Comparison of ENCODE assay signal across 9 cellular contexts in the genomic region with DNA sequence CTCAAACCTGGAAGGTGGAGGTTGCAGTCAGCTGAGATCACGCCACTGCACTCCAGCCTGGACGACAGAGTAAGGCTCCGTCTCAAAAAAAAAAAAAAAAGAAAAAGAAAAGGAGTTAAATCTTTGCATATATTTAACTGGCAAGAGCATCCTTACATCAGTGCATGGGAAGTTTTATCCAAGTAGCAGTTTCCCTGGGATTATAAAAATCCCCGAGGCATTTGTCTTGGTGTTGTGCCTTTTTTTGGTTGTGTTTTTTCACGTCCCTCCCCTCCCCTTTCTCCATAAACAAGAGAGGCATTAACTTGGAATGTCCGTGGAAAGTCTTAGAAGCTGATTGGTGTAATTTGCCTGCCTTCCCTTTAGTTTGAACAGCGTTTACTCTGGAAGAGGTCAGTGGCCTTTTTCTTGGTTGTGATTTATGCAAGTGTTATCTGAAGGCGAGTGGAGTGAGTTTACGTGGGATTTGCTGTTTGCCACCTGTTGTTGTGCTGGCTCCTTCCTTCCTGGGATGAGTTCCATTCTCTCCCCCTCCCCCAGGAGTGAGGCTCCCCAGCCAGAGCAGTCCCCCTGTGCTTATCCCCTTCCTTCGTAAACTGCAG. TPM values are rescaled to one million over a fixed set of nuclear protein-coding genes. Genes with fewer than 3 reads are reported as not detected.
DNase-seq lines count a peak whose midpoint lies in the region; ATAC-seq and TF ChIP-seq lines count a peak whose summit lies in the region.
"Had no signal": no experiment of that assay in that cellular context is flagged by ENCODE, and none has a peak within 500 bp of the region (broad histone marks: within the 10 kb centered on the region; RNA-seq: fewer than 3 reads in every experiment).

No MANE protein-coding gene starts in this region.

- H3K9me3 Mint-ChIP-seq in neural progenitor cell, result no peaks in the 10 kb centered on the region

- H3K4me3 Mint-ChIP-seq in neural progenitor cell, result peak overlapping the region; percentile 25

- peak overlapping the region; percentile 83 for H3K27ac Mint-ChIP-seq in neural progenitor cell

- peaks cover 15% of the 10 kb centered on the region for H3K36me3 Mint-ChIP-seq in neural progenitor cell

- H3K4me1 Mint-ChIP-seq in neural progenitor cell, result peaks cover 67% of the 10 kb centered on the region

- peaks cover 13 to 71% (median 53%) of the 10 kb centered on the region in 11 experiments; a peak in 20 of 22 replicates for H3K36me3 ChIP-seq in BLaER1 treated with 17β-estradiol and CSF1 and Interleukin-3, amounts not matched to agents 10 nM and 100 nM
- H3K36me3 ChIP-seq in ectodermal cell (ENCODE audit: control insufficient read depth, insufficient read depth, low read length) (peaks cover 4% of the 10 kb centered on the region), neural progenitor cell (no peaks in the 10 kb centered on the region)

- no peaks in the 10 kb centered on the region for H3K27me3 ChIP-seq in BLaER1 treated with 17β-estradiol and CSF1 and Interleukin-3, amounts not matched to agents 10 nM and 100 nM
- H3K27me3 ChIP-seq in ectodermal cell (ENCODE audit: control insufficient read depth, insufficient read depth, low read length, poor library complexity, severe bottlenecking) (no peaks in the 10 kb centered on the region), neural progenitor cell (no peaks in the 10 kb centered on the region)

- no peaks in the 10 kb centered on the region for H3K9me3 ChIP-seq in BLaER1 treated with 17β-estradiol and CSF1 and Interleukin-3, amounts not matched to agents 10 nM and 100 nM (replicated peaks in 1 of 11)
- H3K9me3 ChIP-seq in ectodermal cell (ENCODE audit: control insufficient read depth, low read length) (no peaks in the 10 kb centered on the region), neural progenitor cell (ENCODE audit: low read depth) (no peaks in the 10 kb centered on the region)

- peaks cover 21% of the 10 kb centered on the region for H3F3A ChIP-seq in neural progenitor cell (ENCODE audit: low read depth)

- H3K27me3 Mint-ChIP-seq in neural progenitor cell (ENCODE audit: insufficient read depth, low read depth), result no peaks in the 10 kb centered on the region

- ATAC-seq in HG03354 (IDR thresholded peaks at IDR 0.05; ENCODE audit: poor library complexity, severe bottlenecking, unreplicated experiment), result no peak

- 58 to 59% methylated on average over 10 of the region's 10 CpGs for WGBS in ectodermal cell, 2 experiments

- H3K4me1 ChIP-seq in BLaER1 treated with 17β-estradiol and CSF1 and Interleukin-3, amounts not matched to agents 10 nM and 100 nM, result peaks cover 67 to 95% (median 79%) of the 10 kb centered on the region in 10 experiments
- H3K4me1 ChIP-seq in ectodermal cell (ENCODE audit: control insufficient read depth, insufficient read depth, low read length) (peaks cover 62% of the 10 kb centered on the region), neural progenitor cell (peaks cover 48% of the 10 kb centered on the region)

- H3K79me2 ChIP-seq in neural progenitor cell (ENCODE audit: low read depth), result peaks cover 100% of the 10 kb centered on the region

- no peak overlapping the region for H3K9ac ChIP-seq in BLaER1 treated with 17β-estradiol and CSF1 and Interleukin-3, amounts not matched to agents 10 nM and 100 nM
- no peak overlapping the region for H3K9ac ChIP-seq in neural progenitor cell

- peaks cover 55 to 100% (median 99%) of the 10 kb centered on the region in 11 experiments; a peak in 20 of 22 replicates for H4K20me1 ChIP-seq in BLaER1 treated with 17β-estradiol and CSF1 and Interleukin-3, amounts not matched to agents 10 nM and 100 nM
- H4K20me1 ChIP-seq in neural progenitor cell (ENCODE audit: low read depth), result peaks cover 100% of the 10 kb centered on the region

- no peak overlapping the region for H3K27ac ChIP-seq in BLaER1 treated with 17β-estradiol and CSF1 and Interleukin-3, amounts not matched to agents 10 nM and 100 nM
- H3K27ac ChIP-seq in ectodermal cell (ENCODE audit: insufficient read depth, low read depth, low read length, poor library complexity, severe bottlenecking), result peak overlapping the region; percentile 22
- H3K27ac ChIP-seq in neural progenitor cell, result peak overlapping the region; percentile 42

- no peak overlapping the region for H3K4me3 ChIP-seq in BLaER1 treated with 17β-estradiol and CSF1 and Interleukin-3, amounts not matched to agents 10 nM and 100 nM
- no peak overlapping the region for H3K4me3 ChIP-seq in ectodermal cell (ENCODE audit: insufficient read depth, low read depth, low read length)
- peak overlapping the region; percentile 17 for H3K4me3 ChIP-seq in neural progenitor cell

- no peak for TF ChIP-seq CTCF in neural progenitor cell (IDR thresholded peaks at IDR 0.05)

- DNase-seq in NCI-H82 treated with DMSO at 0.1 percent for 48 hours (lab: John Stamatoyannopoulos, UW; ENCODE audit: unreplicated experiment) (peak; percentile 59), neural progenitor cell (ENCODE audit: low spot score) (no peak), C1 segment of cervical spinal cord (lab: John Stamatoyannopoulos, UW) (no peak), NCI-H748 treated with DMSO at 0.1 percent for 48 hours (lab: John Stamatoyannopoulos, UW) (no peak), DMS153 (lab: John Stamatoyannopoulos, UW) (no peak)
- DNase-seq: anterior cingulate cortex had no signal

- H2AFZ ChIP-seq in neural progenitor cell (replicated peaks), result no peak overlapping the region

- H3K4me2 ChIP-seq in BLaER1 treated with 17β-estradiol and CSF1 and Interleukin-3, amounts not matched to agents 10 nM and 100 nM, result peak overlapping the region in 7 of 11 experiments; percentile 1 to 58 (median 20); a peak in 7 of 22 replicates
- peak overlapping the region; percentile 56 for H3K4me2 ChIP-seq in neural progenitor cell

RNA-seq across cellular contexts. Expression of a gene that starts 7.1 kb away (rescaled TPM):
- 346 TPM for polyA plus RNA-seq in ectodermal cell (2013, experiment 1 of 4)
- 360 TPM for polyA plus RNA-seq in ectodermal cell (2013, experiment 2 of 4)
- polyA plus RNA-seq in ectodermal cell (2013, experiment 3 of 4), result 244 TPM
- 264 TPM for polyA plus RNA-seq in ectodermal cell (2013, experiment 4 of 4)
- total RNA-seq in neural progenitor cell (ENCODE audit: low replicate concordance), result 127 and 233 TPM in 2 replicates

RNA-seq across cellular contexts. Expression of a gene that starts 35.6 kb away (rescaled TPM):
- 290 TPM for polyA plus RNA-seq in ectodermal cell (2013, experiment 1 of 4)
- 283 TPM for polyA plus RNA-seq in ectodermal cell (2013, experiment 2 of 4)
- 259 TPM for polyA plus RNA-seq in ectodermal cell (2013, experiment 3 of 4)
- polyA plus RNA-seq in ectodermal cell (2013, experiment 4 of 4), result 285 TPM
- total RNA-seq in neural progenitor cell (ENCODE audit: low replicate concordance), result 261 and 432 TPM in 2 replicates

RNA-seq across cellular contexts. Expression of a gene that starts 36.8 kb away (rescaled TPM):
- 8.0 TPM for polyA plus RNA-seq in ectodermal cell (2013, experiment 1 of 4)
- 10.7 TPM for polyA plus RNA-seq in ectodermal cell (2013, experiment 2 of 4)
- polyA plus RNA-seq in ectodermal cell (2013, experiment 3 of 4), result 8.0 TPM
- polyA plus RNA-seq in ectodermal cell (2013, experiment 4 of 4), result 2.9 TPM
- 1.9 and 3.6 TPM in 2 replicates for total RNA-seq in neural progenitor cell (ENCODE audit: low replicate concordance)

Comparison
In these comparisons a context has a peak if more than half of its experiments do, and no peak if none do; other contexts are left out.
1. H3K27ac ChIP-seq: peak in ectodermal cell (single experiment) and neural progenitor cell (single experiment); none in BLaER1 treated with 17β-estradiol and CSF1 and Interleukin-3, amounts not matched to agents 10 nM and 100 nM (0 of 11).